In genomic region chr7:122802211-122802833, GRCh38 we compare ENCODE assay signal across 11 cellular contexts.
A peak's percentile ranks its signal among the peaks of the same experiment; 100 is the strongest.
DNase-seq lines count a peak whose midpoint lies in the region; ATAC-seq and TF ChIP-seq lines count a peak whose summit lies in the region.
"Had no signal": no experiment of that assay in that cellular context is flagged by ENCODE, and none has a peak within 500 bp of the region (broad histone marks: within the 10 kb centered on the region; RNA-seq: fewer than 3 reads in every experiment).

No MANE protein-coding gene starts in this region.

- H3K9me3 ChIP-seq in OCI-LY3 (ENCODE audit: insufficient read depth, low read length) (no peaks in the 10 kb centered on the region), gastroesophageal sphincter (no peaks in the 10 kb centered on the region)

- 36 to 64% methylated on average over 5 to 6 of the region's 6 CpGs for WGBS in gastroesophageal sphincter (ENCODE audit: low coverage in 1 of 2), 2 donors

- H3K27me3 ChIP-seq in OCI-LY3 (ENCODE audit: low read depth, low read length) = no peaks in the 10 kb centered on the region
- H3K27me3 ChIP-seq in gastroesophageal sphincter = no peaks in the 10 kb centered on the region

- H3K27ac ChIP-seq in OCI-LY3 (ENCODE audit: low read length) = no peak overlapping the region
- peak overlapping the region in 3 of 4 donors; percentile 45 to 57 (median 50) for H3K27ac ChIP-seq in gastroesophageal sphincter

- H3K4me2 ChIP-seq in OCI-LY3 (ENCODE audit: low read length) = no peak overlapping the region

- TF ChIP-seq CTCF in OCI-LY3 (IDR thresholded peaks at IDR 0.05; ENCODE audit: low read depth, low read length) = no peak
- no peak for TF ChIP-seq CTCF in gastroesophageal sphincter (IDR thresholded peaks at IDR 0.05)

- no peaks in the 10 kb centered on the region for H4K20me1 ChIP-seq in OCI-LY3 (ENCODE audit: insufficient read depth, low read length)

- no peak overlapping the region for H3K9ac ChIP-seq in OCI-LY3 (ENCODE audit: low read length)

- DNase-seq in renal cortical epithelial cell (ENCODE audit: low read depth) (peak; percentile 26), DMS79 treated with DMSO at 0.1 percent for 48 hours (lab: John Stamatoyannopoulos, UW) (no peak), HT-29 (ENCODE audit: low spot score) (no peak), NCI-H446 (lab: John Stamatoyannopoulos, UW) (no peak)
- DNase-seq: DMS79, NCI-H1105, SIG-M5 had no signal

- TF ChIP-seq POLR2A in gastroesophageal sphincter (IDR thresholded peaks at IDR 0.05) = no peak

- H3K4me3 ChIP-seq in OCI-LY3 (ENCODE audit: low read length) = no peak overlapping the region
- no peak overlapping the region for H3K4me3 ChIP-seq in gastroesophageal sphincter

- TF ChIP-seq EP300 in gastroesophageal sphincter (IDR thresholded peaks at IDR 0.05) = no peak

- ATAC-seq in GM19438 (IDR thresholded peaks at IDR 0.05; ENCODE audit: low read depth, unreplicated experiment) = peak; percentile 67
- peak; percentile 75 for ATAC-seq in gastroesophageal sphincter
- ATAC-seq in HG03442 (IDR thresholded peaks at IDR 0.05; ENCODE audit: unreplicated experiment) = no peak

- H3K36me3 ChIP-seq in OCI-LY3 (replicated peaks; ENCODE audit: low read depth, low read length) (no peaks in the 10 kb centered on the region), gastroesophageal sphincter (no peaks in the 10 kb centered on the region)

- H3K4me1 ChIP-seq in OCI-LY3 (ENCODE audit: low read length) (peaks cover 3% of the 10 kb centered on the region), gastroesophageal sphincter (peaks cover 0 to 12% (median 0%) of the 10 kb centered on the region in 3 donors)

- no peaks in the 10 kb centered on the region for H3K79me2 ChIP-seq in OCI-LY3 (ENCODE audit: low read length)

- H2AFZ ChIP-seq in OCI-LY3 (ENCODE audit: low read depth, low read length) = peak overlapping the region; percentile 92
